8 cellular contexts compared by ENCODE assay signal in genomic region chr12:71754461-71755145, GRCh38. TPM values are rescaled to one million over a fixed set of nuclear protein-coding genes. Genes with fewer than 3 reads are reported as not detected.
DNase-seq lines count a peak whose midpoint lies in the region; ATAC-seq and TF ChIP-seq lines count a peak whose summit lies in the region.

A gene with protein sequence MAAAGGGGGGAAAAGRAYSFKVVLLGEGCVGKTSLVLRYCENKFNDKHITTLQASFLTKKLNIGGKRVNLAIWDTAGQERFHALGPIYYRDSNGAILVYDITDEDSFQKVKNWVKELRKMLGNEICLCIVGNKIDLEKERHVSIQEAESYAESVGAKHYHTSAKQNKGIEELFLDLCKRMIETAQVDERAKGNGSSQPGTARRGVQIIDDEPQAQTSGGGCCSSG (plus strand): TSS chr12:71754863. CDS start chr12:71755130, 267 bp downstream.

- H3K4me3 Mint-ChIP-seq in Caco-2 (ENCODE audit: unreplicated experiment) (peak within 1 kb of the TSS; percentile 86), memory B cell (peak within 1 kb of the TSS; percentile 86)
- H3K4me3 Mint-ChIP-seq in effector memory CD8-positive, alpha-beta T cell: peak within 1 kb of the TSS; percentile 84 to 85

- peak in 1 of 2 experiments; percentile 22 for TF ChIP-seq CTCF in Caco-2 (IDR thresholded peaks at IDR 0.05; ENCODE audit: insufficient read depth in 1 of 2, low read depth in 1 of 2, low read length in 1 of 2, severe bottlenecking in 1 of 2, unreplicated experiment in 1 of 2)

- H3K4me1 ChIP-seq in Caco-2: peaks cover 8% of the 10 kb centered on the region; the same call in 1 of the 2 replicates

- ATAC-seq in GM21360 (IDR thresholded peaks at IDR 0.05; ENCODE audit: unreplicated experiment) (peak; percentile 94), memory B cell (ENCODE audit: low read depth) (peak; percentile 83)
- ATAC-seq in effector memory CD8-positive, alpha-beta T cell (replicated peaks): peak; percentile 89

- no TSS peak for BruUV-seq in Caco-2 (replicated peaks; lab: Mats Ljungman, UMichigan)

- no peaks in the 10 kb centered on the region for H3K36me3 ChIP-seq in Caco-2 (ENCODE audit: control insufficient read depth, insufficient read depth, low read length)

- H3K27me3 Mint-ChIP-seq in Caco-2 (ENCODE audit: insufficient read depth, unreplicated experiment) (peaks cover 5% of the 10 kb centered on the region), memory B cell (peaks cover 3% of the 10 kb centered on the region)
- H3K27me3 Mint-ChIP-seq in effector memory CD8-positive, alpha-beta T cell: peaks cover 18 to 24% of the 10 kb centered on the region in 2 donors

- POLR2A ChIA-PET in Caco-2 (lab: Charles Lee): interaction anchor here (0.5 to 1.0 kb wide), 6 partner anchors 9 to 92 kb away, joined by 3 to 9 read pairs (median 4); partner anchors contain the start of genes THAP2, TMEM19 and ZFC3H1

- 0 out of 2 replicates have a peak, but pooled peaks cover 2% of the 10 kb centered on the region for H3K9me3 ChIP-seq in Caco-2

- no peaks in the 10 kb centered on the region for H3K27me3 ChIP-seq in Caco-2 (replicated peaks; ENCODE audit: control insufficient read depth, insufficient read depth, low read length)

- DNase-seq in Caco-2: peak; percentile 97
- peak; percentile 95 for DNase-seq in HT1080 (ENCODE audit: low read depth)
- DNase-seq in NOMO-1 treated with DMSO at 0.1 percent for 48 hours (lab: John Stamatoyannopoulos, UW; ENCODE audit: unreplicated experiment): peak; percentile 98
- DNase-seq in activated CD8-positive, alpha-beta memory T cell treated with anti-CD3 and anti-CD28 coated beads for 4 hours (ENCODE audit: low read depth in 2 of 2): peak; percentile 97
- peak; percentile 98 to 99 (median 98) for DNase-seq in effector memory CD8-positive, alpha-beta T cell
- peak; percentile 98 for DNase-seq in memory B cell (ENCODE audit: low spot score in 2 of 2)
- peak; percentile 99 for DNase-seq in stimulated activated CD8-positive, alpha-beta memory T cell treated with anti-CD3 and anti-CD28 coated beads, Interleukin-12 subunit alpha, Interleukin-12 subunit beta, amount 100 ng/mL, for 24 hours (ENCODE audit: extremely low read depth)

- peak within 1 kb of the TSS; percentile 96 for H3K27ac Mint-ChIP-seq in Caco-2 (ENCODE audit: unreplicated experiment)
- H3K27ac Mint-ChIP-seq in effector memory CD8-positive, alpha-beta T cell: peak within 1 kb of the TSS; percentile 97
- H3K27ac Mint-ChIP-seq in memory B cell: peak within 1 kb of the TSS; percentile 98

- intact Hi-C loops in Caco-2 (cut with micrococcal nuclease; ENCODE audit: unreplicated experiment): loop anchor here (1.0 kb wide), 2 partner anchors 91 to 112 kb away; partner anchors contain the start of gene ZFC3H1

- H3K9me3 Mint-ChIP-seq in Caco-2 (ENCODE audit: unreplicated experiment): no peaks in the 10 kb centered on the region
- H3K9me3 Mint-ChIP-seq in effector memory CD8-positive, alpha-beta T cell: no peaks in the 10 kb centered on the region
- no peaks in the 10 kb centered on the region for H3K9me3 Mint-ChIP-seq in memory B cell

- peak within 1 kb of the TSS; percentile 81 for H3K4me3 ChIP-seq in Caco-2 (ENCODE audit: low read depth, low read length)

- H3K36me3 Mint-ChIP-seq in Caco-2 (ENCODE audit: insufficient read depth, unreplicated experiment) (peaks cover 39% of the 10 kb centered on the region), memory B cell (peaks cover 14% of the 10 kb centered on the region)
- peaks cover 38% of the 10 kb centered on the region for H3K36me3 Mint-ChIP-seq in effector memory CD8-positive, alpha-beta T cell (ENCODE audit: insufficient read depth)

- CTCF ChIA-PET in Caco-2 (lab: Charles Lee): interaction anchor here (0.7 to 1.5 kb wide), 3 partner anchors 9 to 362 kb away, joined by 3 read pairs; no protein-coding TSS in a partner anchor

- H3K4me1 Mint-ChIP-seq in Caco-2 (ENCODE audit: low read depth, unreplicated experiment): peaks cover 12% of the 10 kb centered on the region
- H3K4me1 Mint-ChIP-seq in effector memory CD8-positive, alpha-beta T cell (ENCODE audit: low read depth in 2 of 2): peaks cover 30 to 39% of the 10 kb centered on the region in 2 donors
- peaks cover 15% of the 10 kb centered on the region for H3K4me1 Mint-ChIP-seq in memory B cell

RNA-seq across cellular contexts. Expression of the gene that starts here (rescaled TPM):
- total RNA-seq in Caco-2 (2022): 69.6 and 72.0 TPM in 2 replicates
- 33.2 and 37.8 TPM in 2 replicates for total RNA-seq in HT1080 (2014; rRNA removed; shearing (Covaris generic))
- polyA plus RNA-seq in HT1080 (2015; cell fraction: cytosol; rRNA removed): 38.6 and 41.1 TPM in 2 replicates
- 20.9 and 24.1 TPM in 2 replicates for polyA plus RNA-seq in HT1080 (2015; cell fraction: nucleus; rRNA removed)

Comparison
In these comparisons a context has a peak if more than half of its experiments do, and no peak if none do; other contexts are left out.
1. Peak in every context shown above with its lines: DNase-seq, ATAC-seq and H3K4me3 ChIP-seq.